ENCODE assay signal across 8 cellular contexts in genomic region chr16:67150833-67151396, GRCh38.
DNase-seq lines count a peak whose midpoint lies in the region; ATAC-seq and TF ChIP-seq lines count a peak whose summit lies in the region.

Gene B3GNT9 (minus strand): TSS chr16:67150998. CDS start chr16:67150485, 513 bp downstream.

- ATAC-seq in GM21367 (IDR thresholded peaks at IDR 0.05; ENCODE audit: unreplicated experiment): peak; percentile 38

- DNase-seq in NCI-H1105 (lab: John Stamatoyannopoulos, UW) (peak; percentile 56), glomerular visceral epithelial cell (ENCODE audit: extremely low spot score) (peak; percentile 60), SIG-M5 treated with dmso at 0.1 percent for 504 hours (lab: John Stamatoyannopoulos, UW; ENCODE audit: unreplicated experiment) (no peak)
- peak; percentile 79 for DNase-seq in activated effector memory CD4-positive, alpha-beta T cell treated with anti-CD3 and anti-CD28 coated beads, Interleukin-2, amount 50 U/mL, for 16 hours
- no peak for DNase-seq in effector CD8-positive, alpha-beta T cell (lab: John Stamatoyannopoulos, UW)

- peaks cover 18% of the 10 kb centered on the region for H3K27me3 ChIP-seq in DOHH2 (ENCODE audit: control insufficient read depth, low read length)
- peaks cover 37% of the 10 kb centered on the region for H3K27me3 ChIP-seq in neuron (ENCODE audit: insufficient read depth, low read length)

- H3K79me2 ChIP-seq in DOHH2 (ENCODE audit: control insufficient read depth, low read length): no peaks in the 10 kb centered on the region

- H3K4me2 ChIP-seq in DOHH2 (ENCODE audit: low read length): peak within 1 kb of the TSS; percentile 49

- H4K20me1 ChIP-seq in DOHH2 (ENCODE audit: control insufficient read depth, insufficient read depth, low read depth, low read length): no peaks in the 10 kb centered on the region; the same call in 1 of the 2 replicates

- H3K9me3 ChIP-seq in DOHH2 (ENCODE audit: control insufficient read depth, insufficient read depth, low read length): no peaks in the 10 kb centered on the region
- H3K9me3 ChIP-seq in neuron (ENCODE audit: low read length): peaks cover 10% of the 10 kb centered on the region

- H2AFZ ChIP-seq in neuron (ENCODE audit: low read depth, low read length): peak within 1 kb of the TSS; percentile 58

- H3K4me1 ChIP-seq in DOHH2 (ENCODE audit: control insufficient read depth, low read length): peaks cover 12% of the 10 kb centered on the region; the same call in 1 of the 2 replicates
- H3K4me1 ChIP-seq in neuron (ENCODE audit: insufficient read depth, low read length): peaks cover 4% of the 10 kb centered on the region

- H3K4me3 ChIP-seq in DOHH2 (ENCODE audit: low read length) (peak within 1 kb of the TSS; percentile 44), neuron (ENCODE audit: low read length) (peak within 1 kb of the TSS; percentile 46)

- H3K36me3 ChIP-seq in DOHH2 (ENCODE audit: control insufficient read depth, low read length) (peaks cover 15% of the 10 kb centered on the region; the same call in 1 of the 2 replicates), neuron (ENCODE audit: insufficient read depth, low read length) (peaks cover 30% of the 10 kb centered on the region)

- no peak for TF ChIP-seq CTCF in DOHH2 (IDR thresholded peaks at IDR 0.05; ENCODE audit: low read depth, low read length, poor library complexity, severe bottlenecking)

- no peaks in the 10 kb centered on the region; the same call in 1 of the 2 replicates for H3F3A ChIP-seq in DOHH2 (ENCODE audit: control insufficient read depth, insufficient read depth)

- no peak within 1 kb of the TSS for H3K27ac ChIP-seq in DOHH2 (ENCODE audit: low read depth, low read length)

- no peaks in the 10 kb centered on the region for H3K9me2 ChIP-seq in DOHH2 (replicated peaks; ENCODE audit: control insufficient read depth, low read length)

Comparison
In these comparisons a context has a peak if more than half of its experiments do, and no peak if none do; other contexts are left out.
1. DNase-seq: peak in NCI-H1105 (single experiment), activated effector memory CD4-positive, alpha-beta T cell treated with anti-CD3 and anti-CD28 coated beads, Interleukin-2, amount 50 U/mL, for 16 hours (single experiment) and glomerular visceral epithelial cell (single experiment); none in effector CD8-positive, alpha-beta T cell (single experiment) and SIG-M5 treated with dmso at 0.1 percent for 504 hours (single experiment).